1 cellular context compared by ENCODE assay signal in genomic region chr6:52392944-52393343, GRCh38.
A peak's percentile ranks its signal among the peaks of the same experiment; 100 is the strongest.
TF ChIP-seq lines count a peak whose summit lies in the region.

No MANE protein-coding gene starts in this region.

TF ChIP-seq in HepG2, 621 proteins besides CTCF, POLR2A, EP300 and RAD21:
- TF ChIP-seq ZNF629 (CRISPR knock-in tag; conservative IDR thresholded peaks at IDR 0.05) (peak; percentile 76), XBP1 (CRISPR knock-in tag; IDR thresholded peaks at IDR 0.05) (no peak)
